In the genomic region with DNA sequence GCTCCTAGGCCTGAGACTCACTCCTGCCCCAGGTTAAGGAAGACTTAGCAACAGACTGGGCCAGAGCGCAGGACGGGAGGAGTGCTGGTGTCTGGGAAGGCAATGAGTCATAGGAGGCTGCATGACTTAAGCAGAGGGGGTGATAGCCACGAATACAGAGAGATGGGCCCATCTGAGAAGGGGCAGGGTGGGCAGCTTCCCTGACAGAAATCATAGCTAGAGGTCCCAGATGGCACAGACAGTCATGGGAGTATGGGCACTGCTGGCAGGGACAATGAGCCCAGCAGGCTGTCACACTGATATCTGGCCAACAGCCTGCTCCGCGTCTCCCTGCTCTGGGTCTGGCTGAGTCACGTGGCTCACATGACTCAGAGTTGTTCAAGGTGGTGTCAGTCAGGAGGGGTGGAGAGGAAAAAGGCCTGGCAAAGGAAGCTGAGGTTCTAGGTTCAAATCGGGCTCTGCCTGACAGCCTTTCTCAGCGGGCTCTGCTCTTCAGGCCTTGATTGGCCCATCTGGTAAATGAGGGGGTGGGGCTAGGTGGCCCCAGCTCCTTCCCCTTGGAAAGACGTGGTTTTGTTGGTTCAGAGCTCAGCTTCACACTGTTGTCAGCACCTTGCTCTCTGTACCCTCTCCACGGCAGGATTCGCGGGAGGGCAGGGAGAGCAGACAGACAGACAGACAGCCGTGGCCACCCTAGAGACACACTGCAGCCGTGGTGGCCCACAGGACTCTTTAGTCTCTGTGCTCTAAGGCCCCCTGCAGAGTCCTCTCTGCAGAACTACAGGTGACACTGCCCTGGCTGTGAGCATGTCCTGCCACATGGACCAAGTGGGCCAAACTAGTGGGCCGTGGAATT, we compare ENCODE assay signal across 1 cellular context.
TF ChIP-seq lines count a peak whose summit lies in the region.

No MANE protein-coding gene starts in this region.

TF ChIP-seq in K562, 482 proteins besides CTCF, POLR2A, EP300 and RAD21 (continued from another document and continues in another):
- TF ChIP-seq, protein P1, sequence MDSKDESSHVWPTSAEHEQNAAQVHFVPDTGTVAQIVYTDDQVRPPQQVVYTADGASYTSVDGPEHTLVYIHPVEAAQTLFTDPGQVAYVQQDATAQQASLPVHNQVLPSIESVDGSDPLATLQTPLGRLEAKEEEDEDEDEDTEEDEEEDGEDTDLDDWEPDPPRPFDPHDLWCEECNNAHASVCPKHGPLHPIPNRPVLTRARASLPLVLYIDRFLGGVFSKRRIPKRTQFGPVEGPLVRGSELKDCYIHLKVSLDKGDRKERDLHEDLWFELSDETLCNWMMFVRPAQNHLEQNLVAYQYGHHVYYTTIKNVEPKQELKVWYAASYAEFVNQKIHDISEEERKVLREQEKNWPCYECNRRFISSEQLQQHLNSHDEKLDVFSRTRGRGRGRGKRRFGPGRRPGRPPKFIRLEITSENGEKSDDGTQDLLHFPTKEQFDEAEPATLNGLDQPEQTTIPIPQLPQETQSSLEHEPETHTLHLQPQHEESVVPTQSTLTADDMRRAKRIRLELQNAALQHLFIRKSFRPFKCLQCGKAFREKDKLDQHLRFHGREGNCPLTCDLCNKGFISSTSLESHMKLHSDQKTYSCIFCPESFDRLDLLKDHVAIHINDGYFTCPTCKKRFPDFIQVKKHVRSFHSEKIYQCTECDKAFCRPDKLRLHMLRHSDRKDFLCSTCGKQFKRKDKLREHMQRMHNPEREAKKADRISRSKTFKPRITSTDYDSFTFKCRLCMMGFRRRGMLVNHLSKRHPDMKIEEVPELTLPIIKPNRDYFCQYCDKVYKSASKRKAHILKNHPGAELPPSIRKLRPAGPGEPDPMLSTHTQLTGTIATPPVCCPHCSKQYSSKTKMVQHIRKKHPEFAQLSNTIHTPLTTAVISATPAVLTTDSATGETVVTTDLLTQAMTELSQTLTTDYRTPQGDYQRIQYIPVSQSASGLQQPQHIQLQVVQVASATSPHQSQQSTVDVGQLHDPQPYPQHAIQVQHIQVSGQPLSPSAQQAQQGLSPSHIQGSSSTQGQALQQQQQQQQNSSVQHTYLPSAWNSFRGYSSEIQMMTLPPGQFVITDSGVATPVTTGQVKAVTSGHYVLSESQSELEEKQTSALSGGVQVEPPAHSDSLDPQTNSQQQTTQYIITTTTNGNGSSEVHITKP (IDR thresholded peaks at IDR 0.05; ENCODE audit: partially characterized antibody) = peak; percentile 89
- TF ChIP-seq OTX1 (CRISPR knock-in tag; IDR thresholded peaks at IDR 0.05) (no peak), ZNF785 (CRISPR knock-in tag; IDR thresholded peaks at IDR 0.05) (no peak), ZNF3 (CRISPR knock-in tag; IDR thresholded peaks at IDR 0.05) (no peak), MIER1 (IDR thresholded peaks at IDR 0.05; ENCODE audit: low read depth) (no peak), PTBP1 (IDR thresholded peaks at IDR 0.05; ENCODE audit: low read depth, low read length) (no peak), FOS (IDR thresholded peaks at IDR 0.05; ENCODE audit: extremely low read depth, insufficient read length) (peak; percentile 43), BRD9 (IDR thresholded peaks at IDR 0.05; ENCODE audit: low read depth, partially characterized antibody) (no peak), SMC3 (conservative IDR thresholded peaks at IDR 0.05; ENCODE audit: insufficient read depth, low read depth, low read length) (no peak), SMARCA5 (IDR thresholded peaks at IDR 0.05) (no peak), NFIC (IDR thresholded peaks at IDR 0.05) (peak; percentile 50), CREBBP (IDR thresholded peaks at IDR 0.05; ENCODE audit: low read depth, low read length) (no peak), EZH2 (IDR thresholded peaks at IDR 0.05; ENCODE audit: borderline replicate concordance, low read depth, low read length) (no peak), MCM2 (IDR thresholded peaks at IDR 0.05; ENCODE audit: low read depth) (no peak), NR1H2 (CRISPR knock-in tag; IDR thresholded peaks at IDR 0.05) (no peak), ZC3H11A (IDR thresholded peaks at IDR 0.05; ENCODE audit: low read depth, low read length) (no peak), E2F3 (CRISPR knock-in tag; IDR thresholded peaks at IDR 0.05) (no peak), LEF1 (IDR thresholded peaks at IDR 0.05) (peak; percentile 71; the same call in 1 of the 2 replicates), NCOR1 (IDR thresholded peaks at IDR 0.05) (0 out of 2 replicates have a peak, but pooled peaks have one; percentile 30), SAFB (IDR thresholded peaks at IDR 0.05; ENCODE audit: borderline replicate concordance, low read depth, low read length) (no peak), ZNF212 (CRISPR knock-in tag; IDR thresholded peaks at IDR 0.05) (no peak), XRCC5 (IDR thresholded peaks at IDR 0.05; ENCODE audit: low read depth, low read length) (no peak), BCOR (IDR thresholded peaks at IDR 0.05) (peak; percentile 80), KAT7 (CRISPR knock-in tag; IDR thresholded peaks at IDR 0.05; ENCODE audit: borderline replicate concordance) (no peak), ZNF589 (CRISPR knock-in tag; IDR thresholded peaks at IDR 0.05; ENCODE audit: low read depth) (no peak; the same call in 1 of the 2 replicates), IRF2 (CRISPR knock-in tag; IDR thresholded peaks at IDR 0.05) (no peak), ARID2 (IDR thresholded peaks at IDR 0.05) (no peak), KDM2B (CRISPR knock-in tag; IDR thresholded peaks at IDR 0.05) (no peak), POLR3A (IDR thresholded peaks at IDR 0.05; ENCODE audit: borderline replicate concordance, extremely low read depth, insufficient read depth, insufficient read length) (no peak), HIVEP1 (CRISPR knock-in tag; IDR thresholded peaks at IDR 0.05) (no peak), TAF7 (tag; IDR thresholded peaks at IDR 0.05) (no peak), ZBTB7A (IDR thresholded peaks at IDR 0.05; ENCODE audit: borderline replicate concordance, control insufficient read depth, low read depth, low read length) (no peak), PTTG1 (tag; IDR thresholded peaks at IDR 0.05; ENCODE audit: low read depth) (no peak), TBL1XR1 (IDR thresholded peaks at IDR 0.05; ENCODE audit: low read length in 2 of 2) (no peak), TEAD4 (IDR thresholded peaks at IDR 0.05; ENCODE audit: low read length) (peak; percentile 32; the same call in 1 of the 2 replicates), TEAD4 (CRISPR knock-in tag; IDR thresholded peaks at IDR 0.05; ENCODE audit: borderline replicate concordance) (no peak), CHD4 (IDR thresholded peaks at IDR 0.05; ENCODE audit: insufficient read depth, insufficient replicate concordance, low read depth, low read length, poor library complexity, severe bottlenecking) (no peak)
- TF ChIP-seq, protein P2, sequence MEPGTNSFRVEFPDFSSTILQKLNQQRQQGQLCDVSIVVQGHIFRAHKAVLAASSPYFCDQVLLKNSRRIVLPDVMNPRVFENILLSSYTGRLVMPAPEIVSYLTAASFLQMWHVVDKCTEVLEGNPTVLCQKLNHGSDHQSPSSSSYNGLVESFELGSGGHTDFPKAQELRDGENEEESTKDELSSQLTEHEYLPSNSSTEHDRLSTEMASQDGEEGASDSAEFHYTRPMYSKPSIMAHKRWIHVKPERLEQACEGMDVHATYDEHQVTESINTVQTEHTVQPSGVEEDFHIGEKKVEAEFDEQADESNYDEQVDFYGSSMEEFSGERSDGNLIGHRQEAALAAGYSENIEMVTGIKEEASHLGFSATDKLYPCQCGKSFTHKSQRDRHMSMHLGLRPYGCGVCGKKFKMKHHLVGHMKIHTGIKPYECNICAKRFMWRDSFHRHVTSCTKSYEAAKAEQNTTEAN (CRISPR knock-in tag; IDR thresholded peaks at IDR 0.05) = 0 out of 2 replicates have a peak, but pooled peaks have one; percentile 46
- TF ChIP-seq, protein P3, sequence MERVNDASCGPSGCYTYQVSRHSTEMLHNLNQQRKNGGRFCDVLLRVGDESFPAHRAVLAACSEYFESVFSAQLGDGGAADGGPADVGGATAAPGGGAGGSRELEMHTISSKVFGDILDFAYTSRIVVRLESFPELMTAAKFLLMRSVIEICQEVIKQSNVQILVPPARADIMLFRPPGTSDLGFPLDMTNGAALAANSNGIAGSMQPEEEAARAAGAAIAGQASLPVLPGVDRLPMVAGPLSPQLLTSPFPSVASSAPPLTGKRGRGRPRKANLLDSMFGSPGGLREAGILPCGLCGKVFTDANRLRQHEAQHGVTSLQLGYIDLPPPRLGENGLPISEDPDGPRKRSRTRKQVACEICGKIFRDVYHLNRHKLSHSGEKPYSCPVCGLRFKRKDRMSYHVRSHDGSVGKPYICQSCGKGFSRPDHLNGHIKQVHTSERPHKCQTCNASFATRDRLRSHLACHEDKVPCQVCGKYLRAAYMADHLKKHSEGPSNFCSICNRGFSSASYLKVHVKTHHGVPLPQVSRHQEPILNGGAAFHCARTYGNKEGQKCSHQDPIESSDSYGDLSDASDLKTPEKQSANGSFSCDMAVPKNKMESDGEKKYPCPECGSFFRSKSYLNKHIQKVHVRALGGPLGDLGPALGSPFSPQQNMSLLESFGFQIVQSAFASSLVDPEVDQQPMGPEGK (CRISPR knock-in tag; IDR thresholded peaks at IDR 0.05; ENCODE audit: borderline replicate concordance) = no peak
- TF ChIP-seq, protein P4, sequence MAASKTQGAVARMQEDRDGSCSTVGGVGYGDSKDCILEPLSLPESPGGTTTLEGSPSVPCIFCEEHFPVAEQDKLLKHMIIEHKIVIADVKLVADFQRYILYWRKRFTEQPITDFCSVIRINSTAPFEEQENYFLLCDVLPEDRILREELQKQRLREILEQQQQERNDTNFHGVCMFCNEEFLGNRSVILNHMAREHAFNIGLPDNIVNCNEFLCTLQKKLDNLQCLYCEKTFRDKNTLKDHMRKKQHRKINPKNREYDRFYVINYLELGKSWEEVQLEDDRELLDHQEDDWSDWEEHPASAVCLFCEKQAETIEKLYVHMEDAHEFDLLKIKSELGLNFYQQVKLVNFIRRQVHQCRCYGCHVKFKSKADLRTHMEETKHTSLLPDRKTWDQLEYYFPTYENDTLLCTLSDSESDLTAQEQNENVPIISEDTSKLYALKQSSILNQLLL (CRISPR knock-in tag; IDR thresholded peaks at IDR 0.05; ENCODE audit: borderline replicate concordance) = no peak
- TF ChIP-seq, protein P5, sequence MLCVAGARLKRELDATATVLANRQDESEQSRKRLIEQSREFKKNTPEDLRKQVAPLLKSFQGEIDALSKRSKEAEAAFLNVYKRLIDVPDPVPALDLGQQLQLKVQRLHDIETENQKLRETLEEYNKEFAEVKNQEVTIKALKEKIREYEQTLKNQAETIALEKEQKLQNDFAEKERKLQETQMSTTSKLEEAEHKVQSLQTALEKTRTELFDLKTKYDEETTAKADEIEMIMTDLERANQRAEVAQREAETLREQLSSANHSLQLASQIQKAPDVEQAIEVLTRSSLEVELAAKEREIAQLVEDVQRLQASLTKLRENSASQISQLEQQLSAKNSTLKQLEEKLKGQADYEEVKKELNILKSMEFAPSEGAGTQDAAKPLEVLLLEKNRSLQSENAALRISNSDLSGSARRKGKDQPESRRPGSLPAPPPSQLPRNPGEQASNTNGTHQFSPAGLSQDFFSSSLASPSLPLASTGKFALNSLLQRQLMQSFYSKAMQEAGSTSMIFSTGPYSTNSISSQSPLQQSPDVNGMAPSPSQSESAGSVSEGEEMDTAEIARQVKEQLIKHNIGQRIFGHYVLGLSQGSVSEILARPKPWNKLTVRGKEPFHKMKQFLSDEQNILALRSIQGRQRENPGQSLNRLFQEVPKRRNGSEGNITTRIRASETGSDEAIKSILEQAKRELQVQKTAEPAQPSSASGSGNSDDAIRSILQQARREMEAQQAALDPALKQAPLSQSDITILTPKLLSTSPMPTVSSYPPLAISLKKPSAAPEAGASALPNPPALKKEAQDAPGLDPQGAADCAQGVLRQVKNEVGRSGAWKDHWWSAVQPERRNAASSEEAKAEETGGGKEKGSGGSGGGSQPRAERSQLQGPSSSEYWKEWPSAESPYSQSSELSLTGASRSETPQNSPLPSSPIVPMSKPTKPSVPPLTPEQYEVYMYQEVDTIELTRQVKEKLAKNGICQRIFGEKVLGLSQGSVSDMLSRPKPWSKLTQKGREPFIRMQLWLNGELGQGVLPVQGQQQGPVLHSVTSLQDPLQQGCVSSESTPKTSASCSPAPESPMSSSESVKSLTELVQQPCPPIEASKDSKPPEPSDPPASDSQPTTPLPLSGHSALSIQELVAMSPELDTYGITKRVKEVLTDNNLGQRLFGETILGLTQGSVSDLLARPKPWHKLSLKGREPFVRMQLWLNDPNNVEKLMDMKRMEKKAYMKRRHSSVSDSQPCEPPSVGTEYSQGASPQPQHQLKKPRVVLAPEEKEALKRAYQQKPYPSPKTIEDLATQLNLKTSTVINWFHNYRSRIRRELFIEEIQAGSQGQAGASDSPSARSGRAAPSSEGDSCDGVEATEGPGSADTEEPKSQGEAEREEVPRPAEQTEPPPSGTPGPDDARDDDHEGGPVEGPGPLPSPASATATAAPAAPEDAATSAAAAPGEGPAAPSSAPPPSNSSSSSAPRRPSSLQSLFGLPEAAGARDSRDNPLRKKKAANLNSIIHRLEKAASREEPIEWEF (CRISPR knock-in tag; IDR thresholded peaks at IDR 0.05) = no peak
- TF ChIP-seq, protein P6, sequence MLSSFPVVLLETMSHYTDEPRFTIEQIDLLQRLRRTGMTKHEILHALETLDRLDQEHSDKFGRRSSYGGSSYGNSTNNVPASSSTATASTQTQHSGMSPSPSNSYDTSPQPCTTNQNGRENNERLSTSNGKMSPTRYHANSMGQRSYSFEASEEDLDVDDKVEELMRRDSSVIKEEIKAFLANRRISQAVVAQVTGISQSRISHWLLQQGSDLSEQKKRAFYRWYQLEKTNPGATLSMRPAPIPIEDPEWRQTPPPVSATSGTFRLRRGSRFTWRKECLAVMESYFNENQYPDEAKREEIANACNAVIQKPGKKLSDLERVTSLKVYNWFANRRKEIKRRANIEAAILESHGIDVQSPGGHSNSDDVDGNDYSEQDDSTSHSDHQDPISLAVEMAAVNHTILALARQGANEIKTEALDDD (IDR thresholded peaks at IDR 0.05) = peak; percentile 75
- TF ChIP-seq, protein P7, sequence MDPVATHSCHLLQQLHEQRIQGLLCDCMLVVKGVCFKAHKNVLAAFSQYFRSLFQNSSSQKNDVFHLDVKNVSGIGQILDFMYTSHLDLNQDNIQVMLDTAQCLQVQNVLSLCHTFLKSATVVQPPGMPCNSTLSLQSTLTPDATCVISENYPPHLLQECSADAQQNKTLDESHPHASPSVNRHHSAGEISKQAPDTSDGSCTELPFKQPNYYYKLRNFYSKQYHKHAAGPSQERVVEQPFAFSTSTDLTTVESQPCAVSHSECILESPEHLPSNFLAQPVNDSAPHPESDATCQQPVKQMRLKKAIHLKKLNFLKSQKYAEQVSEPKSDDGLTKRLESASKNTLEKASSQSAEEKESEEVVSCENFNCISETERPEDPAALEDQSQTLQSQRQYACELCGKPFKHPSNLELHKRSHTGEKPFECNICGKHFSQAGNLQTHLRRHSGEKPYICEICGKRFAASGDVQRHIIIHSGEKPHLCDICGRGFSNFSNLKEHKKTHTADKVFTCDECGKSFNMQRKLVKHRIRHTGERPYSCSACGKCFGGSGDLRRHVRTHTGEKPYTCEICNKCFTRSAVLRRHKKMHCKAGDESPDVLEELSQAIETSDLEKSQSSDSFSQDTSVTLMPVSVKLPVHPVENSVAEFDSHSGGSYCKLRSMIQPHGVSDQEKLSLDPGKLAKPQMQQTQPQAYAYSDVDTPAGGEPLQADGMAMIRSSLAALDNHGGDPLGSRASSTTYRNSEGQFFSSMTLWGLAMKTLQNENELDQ (CRISPR knock-in tag; IDR thresholded peaks at IDR 0.05; ENCODE audit: borderline replicate concordance) = no peak
